Comparison of ENCODE assay signal across 8 cellular contexts in the genomic region with DNA sequence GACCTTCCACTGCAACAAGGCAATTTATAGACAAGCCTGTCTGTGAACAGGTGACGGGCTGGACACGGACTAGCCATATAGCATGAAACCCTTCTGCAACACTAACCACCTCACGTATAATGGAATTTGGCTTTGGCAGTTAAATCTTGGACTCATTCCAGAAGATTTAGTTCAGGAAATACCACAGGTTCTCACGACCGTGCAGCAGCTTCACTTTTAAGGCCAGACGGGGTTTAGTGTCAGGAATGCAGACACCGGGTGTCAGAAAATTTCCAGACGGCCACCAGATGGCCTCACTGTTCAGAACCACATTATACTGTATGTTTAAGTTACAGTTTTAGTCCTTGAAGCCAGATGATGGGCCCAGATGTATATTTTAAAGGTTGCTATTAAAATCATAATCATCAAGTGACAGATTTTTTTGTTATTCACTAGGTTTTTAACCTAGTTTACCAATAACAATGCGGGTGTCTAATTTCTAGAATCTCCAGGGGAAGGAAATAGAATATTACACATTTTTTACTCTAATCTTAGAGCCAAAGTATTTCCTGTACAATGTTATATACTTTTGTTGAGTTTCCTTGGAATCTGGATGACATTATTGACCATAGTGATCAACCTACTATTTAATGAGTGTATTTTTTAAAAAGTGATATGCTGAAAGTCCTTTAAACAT.
DNase-seq lines count a peak whose midpoint lies in the region; ATAC-seq, FAIRE-seq and TF ChIP-seq lines count a peak whose summit lies in the region.

No MANE protein-coding gene starts in this region.

- POLR2A ChIA-PET in CD4-positive, alpha-beta memory T cell (lab: Charles Lee; ENCODE audit: partially characterized antibody): interaction anchor here (1.2 to 1.4 kb wide), 2 partner anchors 67 to 91 kb away, joined by 4 read pairs; no protein-coding TSS in a partner anchor
- POLR2A ChIA-PET in activated CD8-positive, alpha-beta T cell treated with anti-CD3 and anti-CD28 coated beads for 36 hours (lab: Charles Lee): interaction anchor here (0.6 to 1.6 kb wide), 2 partner anchors 41 to 91 kb away, joined by 3 to 5 read pairs; a partner anchor contains a TSS
- POLR2A ChIA-PET in endothelial cell of umbilical vein (lab: Charles Lee): no interaction called here

- no peaks in the 10 kb centered on the region for H3K36me3 Mint-ChIP-seq in CD4-positive, alpha-beta memory T cell
- no peaks in the 10 kb centered on the region for H3K36me3 Mint-ChIP-seq in activated CD8-positive, alpha-beta T cell treated with anti-CD3 and anti-CD28 coated beads for 36 hours (ENCODE audit: low read depth)

- H3K9me3 Mint-ChIP-seq in CD4-positive, alpha-beta memory T cell: no peaks in the 10 kb centered on the region
- H3K9me3 Mint-ChIP-seq in activated CD8-positive, alpha-beta T cell treated with anti-CD3 and anti-CD28 coated beads for 36 hours: no peaks in the 10 kb centered on the region
- H3K9me3 Mint-ChIP-seq in stimulated activated naive CD8-positive, alpha-beta T cell treated with anti-CD3 and anti-CD28 coated beads, Interleukin-15, amount 100 ng/mL, for 72 hours: no peaks in the 10 kb centered on the region

- no peaks in the 10 kb centered on the region for H3K9me3 ChIP-seq in CD4-positive, alpha-beta memory T cell (ENCODE audit: control insufficient read depth in 1 of 2, low read length in 2 of 2)
- no peaks in the 10 kb centered on the region for H3K9me3 ChIP-seq in endothelial cell of umbilical vein (replicated peaks; ENCODE audit: control insufficient read depth, insufficient read depth, low read length)

- BruUV-seq in endothelial cell of umbilical vein (replicated peaks; lab: Mats Ljungman, UMichigan): no TSS peak

- no peak for TF ChIP-seq POLR2A in endothelial cell of umbilical vein (IDR thresholded peaks at IDR 0.05; ENCODE audit: low read depth, low read length)

- peak; percentile 82 for TF ChIP-seq CTCF in activated CD8-positive, alpha-beta T cell treated with anti-CD3 and anti-CD28 coated beads for 36 hours (IDR thresholded peaks at IDR 0.05)
- TF ChIP-seq CTCF in endothelial cell of umbilical vein (IDR thresholded peaks at IDR 0.05; ENCODE audit: extremely low read depth in 1 of 2, insufficient read depth in 1 of 2, low read depth in 1 of 2, low read length in 2 of 2): peak; percentile 65 to 68

- peak; percentile 87 for FAIRE-seq in endothelial cell of umbilical vein (lab: Jason Lieb, UNC)

- DNase-seq in CD4-positive, alpha-beta memory T cell: peak in 4 of 5 donors; percentile 35 to 46 (median 40)
- peak; percentile 63 for DNase-seq in NCI-H748 (lab: John Stamatoyannopoulos, UW; ENCODE audit: unreplicated experiment)
- DNase-seq in activated CD8-positive, alpha-beta T cell treated with anti-CD3 and anti-CD28 coated beads for 36 hours: peak; percentile 70
- DNase-seq in endothelial cell of umbilical vein (ENCODE audit: low read depth, low spot score): peak; percentile 94
- DNase-seq in mucosa of gallbladder (ENCODE audit: low spot score): peak; percentile 69
- DNase-seq in stimulated activated naive CD8-positive, alpha-beta T cell treated with anti-CD3 and anti-CD28 coated beads, Interleukin-15, amount 100 ng/mL, for 72 hours: peak; percentile 11 to 42

- H3K27ac ChIP-seq in CD4-positive, alpha-beta memory T cell (ENCODE audit: low read depth, low read length): no peak overlapping the region
- H3K27ac ChIP-seq in endothelial cell of umbilical vein (ENCODE audit: insufficient read depth, low read depth, low read length): peak overlapping the region; percentile 54

- intact Hi-C loops in CD4-positive, alpha-beta memory T cell (cut with micrococcal nuclease): loop anchor here (1.0 to 2.0 kb wide), 5 partner anchors 26 to 229 kb away; no protein-coding TSS in a partner anchor
- intact Hi-C loops in activated CD8-positive, alpha-beta T cell treated with anti-CD3 and anti-CD28 coated beads for 36 hours (cut with micrococcal nuclease): loop anchor here (5.0 kb wide), 1 partner anchor 107 kb away; no protein-coding TSS in a partner anchor
- intact Hi-C loops in endothelial cell of umbilical vein (cut with micrococcal nuclease): loop anchor here (1.0 kb wide), 8 partner anchors 15 to 229 kb away; a partner anchor contains a TSS

- H3K27ac Mint-ChIP-seq in CD4-positive, alpha-beta memory T cell: no peak overlapping the region
- H3K27ac Mint-ChIP-seq in activated CD8-positive, alpha-beta T cell treated with anti-CD3 and anti-CD28 coated beads for 36 hours: no peak overlapping the region
- peak overlapping the region in 1 of 2 donors; percentile 63 for H3K27ac Mint-ChIP-seq in stimulated activated naive CD8-positive, alpha-beta T cell treated with anti-CD3 and anti-CD28 coated beads, Interleukin-15, amount 100 ng/mL, for 72 hours

- no peaks in the 10 kb centered on the region for H3K27me3 ChIP-seq in CD4-positive, alpha-beta memory T cell (ENCODE audit: insufficient read depth, low read length)
- H3K27me3 ChIP-seq in endothelial cell of umbilical vein (ENCODE audit: control insufficient read depth in 2 of 2, insufficient read depth in 2 of 2, low read length in 2 of 2): no peaks in the 10 kb centered on the region

- peaks cover 0 to 3% (median 0%) of the 10 kb centered on the region in 4 donors for H3K4me1 Mint-ChIP-seq in CD4-positive, alpha-beta memory T cell
- peaks cover 4% of the 10 kb centered on the region for H3K4me1 Mint-ChIP-seq in activated CD8-positive, alpha-beta T cell treated with anti-CD3 and anti-CD28 coated beads for 36 hours (ENCODE audit: low read depth)
- H3K4me1 Mint-ChIP-seq in stimulated activated naive CD8-positive, alpha-beta T cell treated with anti-CD3 and anti-CD28 coated beads, Interleukin-15, amount 100 ng/mL, for 72 hours: peaks cover 5% of the 10 kb centered on the region

- no peaks in the 10 kb centered on the region for H3K79me2 ChIP-seq in endothelial cell of umbilical vein (ENCODE audit: control insufficient read depth, insufficient read depth, low read length)

- dilution Hi-C loops in endothelial cell of umbilical vein (cut with MboI; ENCODE audit: extremely low pct_ligation_motif_present, low sequenced_read_pairs): no loop called here

- peak overlapping the region; percentile 39 for H3K9ac ChIP-seq in endothelial cell of umbilical vein (replicated peaks; ENCODE audit: extremely low read depth, insufficient read depth, low read length)

- H3K4me3 ChIP-seq in CD4-positive, alpha-beta memory T cell (ENCODE audit: low read length in 2 of 2): no peak overlapping the region
- peak overlapping the region in 1 of 3 experiments; percentile 14 for H3K4me3 ChIP-seq in endothelial cell of umbilical vein (replicated peaks in 1 of 3; ENCODE audit: insufficient read depth in 1 of 3, low read depth in 1 of 3, low read length in 3 of 3)

- H3K4me1 ChIP-seq in CD4-positive, alpha-beta memory T cell (ENCODE audit: insufficient read depth, low read length): no peaks in the 10 kb centered on the region
- H3K4me1 ChIP-seq in endothelial cell of umbilical vein (ENCODE audit: control insufficient read depth, extremely low read depth, insufficient read depth, low read length): peaks cover 15% of the 10 kb centered on the region

- no peaks in the 10 kb centered on the region for H4K20me1 ChIP-seq in endothelial cell of umbilical vein (replicated peaks; ENCODE audit: control insufficient read depth, extremely low read depth, insufficient read depth, low read length)

- no peak overlapping the region for H2AFZ ChIP-seq in endothelial cell of umbilical vein (ENCODE audit: low read depth, low read length)

- no peak overlapping the region for H3K4me3 Mint-ChIP-seq in CD4-positive, alpha-beta memory T cell
- H3K4me3 Mint-ChIP-seq in activated CD8-positive, alpha-beta T cell treated with anti-CD3 and anti-CD28 coated beads for 36 hours: no peak overlapping the region
- no peak overlapping the region for H3K4me3 Mint-ChIP-seq in stimulated activated naive CD8-positive, alpha-beta T cell treated with anti-CD3 and anti-CD28 coated beads, Interleukin-15, amount 100 ng/mL, for 72 hours

- H3K27me3 Mint-ChIP-seq in CD4-positive, alpha-beta memory T cell: peaks cover 3% of the 10 kb centered on the region in 2 donors
- H3K27me3 Mint-ChIP-seq in activated CD8-positive, alpha-beta T cell treated with anti-CD3 and anti-CD28 coated beads for 36 hours: no peaks in the 10 kb centered on the region
- H3K27me3 Mint-ChIP-seq in stimulated activated naive CD8-positive, alpha-beta T cell treated with anti-CD3 and anti-CD28 coated beads, Interleukin-15, amount 100 ng/mL, for 72 hours: no peaks in the 10 kb centered on the region

- ATAC-seq in GM19395 (IDR thresholded peaks at IDR 0.05; ENCODE audit: unreplicated experiment) (peak; percentile 93), HG03520 (IDR thresholded peaks at IDR 0.05; ENCODE audit: unreplicated experiment) (peak; percentile 68)
- peak; percentile 76 for ATAC-seq in activated CD8-positive, alpha-beta T cell treated with anti-CD3 and anti-CD28 coated beads for 36 hours
- ATAC-seq in stimulated activated naive CD8-positive, alpha-beta T cell treated with anti-CD3 and anti-CD28 coated beads, Interleukin-15, amount 100 ng/mL, for 72 hours: peak; percentile 76

- H3K4me2 ChIP-seq in endothelial cell of umbilical vein (ENCODE audit: insufficient read depth, low read length): peak overlapping the region; percentile 77

- no peaks in the 10 kb centered on the region for H3K36me3 ChIP-seq in CD4-positive, alpha-beta memory T cell (ENCODE audit: insufficient read depth, low read length)
- no peaks in the 10 kb centered on the region for H3K36me3 ChIP-seq in endothelial cell of umbilical vein (ENCODE audit: control insufficient read depth in 2 of 2, extremely low read depth in 1 of 2, insufficient read depth in 2 of 2, low read length in 2 of 2)

- H3K9me1 ChIP-seq in endothelial cell of umbilical vein (replicated peaks; ENCODE audit: control insufficient read depth, extremely low read depth, insufficient read depth, low read length): no peaks in the 10 kb centered on the region

- CTCF ChIA-PET in CD4-positive, alpha-beta memory T cell (lab: Charles Lee; ENCODE audit: partially characterized antibody): interaction anchor here (1.1 to 2.3 kb wide), 4 partner anchors 25 to 574 kb away, joined by 3 to 11 read pairs (median 4); no protein-coding TSS in a partner anchor
- CTCF ChIA-PET in activated CD8-positive, alpha-beta T cell treated with anti-CD3 and anti-CD28 coated beads for 36 hours (lab: Charles Lee): interaction anchor here (0.6 to 1.5 kb wide), 9 partner anchors 9 to 114 kb away, joined by 3 to 10 read pairs (median 4); no protein-coding TSS in a partner anchor
- CTCF ChIA-PET in endothelial cell of umbilical vein (lab: Charles Lee): interaction anchor here (0.6 to 5.8 kb wide), 42 partner anchors 8 to 574 kb away, joined by 3 to 50 read pairs (median 4); a partner anchor contains a TSS

TF ChIP-seq in endothelial cell of umbilical vein, 7 proteins besides CTCF, POLR2A, EP300 and RAD21:
- TF ChIP-seq POLR2AphosphoS5 (IDR thresholded peaks at IDR 0.05; ENCODE audit: insufficient read depth, low read depth, low read length) (peak; percentile 37), GATA2 (IDR thresholded peaks at IDR 0.05; ENCODE audit: insufficient read depth, insufficient read length, low read depth, low read length) (no peak)

Comparison
In these comparisons a context has a peak if more than half of its experiments do, and no peak if none do; other contexts are left out.
1. DNase-seq: peak in every context shown above with its lines; median percentile 94 in endothelial cell of umbilical vein; 70 in activated CD8-positive, alpha-beta T cell treated with anti-CD3 and anti-CD28 coated beads for 36 hours; 69 in mucosa of gallbladder; 63 in NCI-H748; 40 in CD4-positive, alpha-beta memory T cell; 26 in stimulated activated naive CD8-positive, alpha-beta T cell treated with anti-CD3 and anti-CD28 coated beads, Interleukin-15, amount 100 ng/mL, for 72 hours.